13 cellular contexts compared by ENCODE assay signal in the genomic region with DNA sequence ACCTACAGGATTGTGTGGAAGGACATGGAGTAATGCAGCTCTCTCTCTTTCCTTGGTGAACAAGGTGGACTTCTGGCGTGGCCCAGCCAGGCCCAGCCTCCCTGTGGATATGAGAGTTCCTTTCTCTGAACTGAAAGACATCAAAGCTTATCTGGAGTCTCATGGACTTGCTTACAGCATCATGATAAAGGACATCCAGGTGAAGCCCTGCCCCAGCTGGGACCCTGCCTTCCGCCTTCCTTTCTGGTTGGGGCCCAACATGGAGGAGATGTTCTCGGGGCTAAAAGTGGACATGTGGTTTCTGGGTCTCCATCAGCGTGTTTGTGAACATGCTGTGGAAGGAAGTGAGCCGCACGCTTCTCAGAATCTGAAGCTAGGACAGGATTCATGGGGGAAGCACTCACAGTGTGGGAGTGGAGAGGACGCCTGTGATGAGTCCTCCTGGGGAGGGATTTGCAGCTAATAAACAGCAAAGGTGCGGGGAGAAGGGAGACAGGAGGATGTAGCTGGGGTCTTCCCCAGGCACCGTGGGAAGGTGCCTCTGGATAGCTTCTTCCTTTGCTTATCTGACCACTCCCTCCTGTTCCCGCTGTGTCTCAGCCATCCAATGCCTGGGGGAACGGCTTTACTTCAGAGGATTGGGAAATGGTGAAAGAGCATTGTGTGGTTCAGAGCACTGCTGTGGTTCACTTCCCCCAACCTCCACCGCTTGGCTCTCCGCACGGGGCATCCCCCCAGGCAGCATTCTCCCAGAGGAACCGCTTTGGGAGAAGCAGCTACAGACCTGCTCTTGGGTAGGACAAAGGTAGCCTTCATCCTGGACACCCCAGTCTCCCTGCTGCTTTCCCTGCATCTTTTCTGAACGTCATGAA. TPM values are rescaled to one million over a fixed set of nuclear protein-coding genes. Genes with fewer than 3 reads are reported as not detected.
DNase-seq lines count a peak whose midpoint lies in the region; ATAC-seq and TF ChIP-seq lines count a peak whose summit lies in the region.
"Had no signal": no experiment of that assay in that cellular context is flagged by ENCODE, and none has a peak within 500 bp of the region (broad histone marks: within the 10 kb centered on the region; RNA-seq: fewer than 3 reads in every experiment).

No MANE protein-coding gene starts in this region.

- H2BK120ac ChIP-seq in trophoblast cell (ENCODE audit: insufficient read depth, low read length, poor library complexity) = peak overlapping the region; percentile 9

- no peak overlapping the region for H3K4me3 Mint-ChIP-seq in stimulated activated naive B cell treated with anti-CD40 and anti-IgM and Interleukin-4, amounts not matched to agents 10 μg/mL and 1 μg/mL and 100 μg/mL, for 72 hours

- peak overlapping the region; percentile 95 for H4K91ac ChIP-seq in trophoblast cell (ENCODE audit: low read depth, low read length)

- peak overlapping the region; percentile 50 for H3K18ac ChIP-seq in trophoblast cell (ENCODE audit: low read length)

- no peaks in the 10 kb centered on the region for H3K9me3 Mint-ChIP-seq in stimulated activated naive B cell treated with anti-CD40 and anti-IgM and Interleukin-4, amounts not matched to agents 10 μg/mL and 1 μg/mL and 100 μg/mL, for 72 hours

- no peak for TF ChIP-seq POLR2A in esophagus squamous epithelium (IDR thresholded peaks at IDR 0.05)
- TF ChIP-seq POLR2A in stomach (IDR thresholded peaks at IDR 0.05) = no peak

- peak overlapping the region; percentile 44 for H3K4me3 ChIP-seq in GM12865 (ENCODE audit: low read depth, low read length)
- H3K4me3 ChIP-seq in esophagus squamous epithelium = no peak overlapping the region
- no peak overlapping the region for H3K4me3 ChIP-seq in trophoblast cell (ENCODE audit: low read depth, low read length)
- no peak overlapping the region for H3K4me3 ChIP-seq in stomach
- H3K4me3 ChIP-seq: thoracic aorta had no signal

- H3K4me1 Mint-ChIP-seq in stimulated activated naive B cell treated with anti-CD40 and anti-IgM and Interleukin-4, amounts not matched to agents 10 μg/mL and 1 μg/mL and 100 μg/mL, for 72 hours = no peaks in the 10 kb centered on the region

- peak overlapping the region; percentile 84 for H2BK12ac ChIP-seq in trophoblast cell (ENCODE audit: low read length)

- no peak for TF ChIP-seq EP300 in stomach (IDR thresholded peaks at IDR 0.05)

- H3K27ac Mint-ChIP-seq in stimulated activated naive B cell treated with anti-CD40 and anti-IgM and Interleukin-4, amounts not matched to agents 10 μg/mL and 1 μg/mL and 100 μg/mL, for 72 hours = no peak overlapping the region

- intact Hi-C loops in esophagus squamous epithelium (cut with DNase I) (no loop called here), stomach (cut with DNase I; ENCODE audit: low total_unique reads) (no loop called here)

- no peak overlapping the region for H3K9ac ChIP-seq in trophoblast cell (ENCODE audit: low read length)

- H2AK5ac ChIP-seq in trophoblast cell (ENCODE audit: low read length) = peak overlapping the region; percentile 11

- H3K27me3 ChIP-seq in esophagus squamous epithelium = peaks cover 0 to 14% (median 0%) of the 10 kb centered on the region in 4 donors
- H3K27me3 ChIP-seq in trophoblast cell (ENCODE audit: insufficient read depth, low read length) = no peaks in the 10 kb centered on the region
- H3K27me3 ChIP-seq in stomach = no peaks in the 10 kb centered on the region

- no peak overlapping the region for H4K12ac ChIP-seq in trophoblast cell (ENCODE audit: low read depth, low read length)

- H3K4ac ChIP-seq in trophoblast cell (ENCODE audit: low read depth, low read length) = peak overlapping the region; percentile 21

- DNase-seq in GM12865 (ENCODE audit: low read depth) (peak; percentile 64), NCI-H748 treated with DMSO at 0.1 percent for 48 hours (lab: John Stamatoyannopoulos, UW) (peak; percentile 28), esophagus squamous epithelium (lab: John Stamatoyannopoulos, UW) (no peak), trophoblast cell (peak; percentile 61 to 74), stomach (no peak), DMS153 treated with DMSO at 0.1 percent for 48 hours (lab: John Stamatoyannopoulos, UW; ENCODE audit: unreplicated experiment) (no peak)
- DNase-seq in stimulated activated naive B cell treated with anti-CD40 and anti-IgM and Interleukin-4, amounts not matched to agents 10 μg/mL and 1 μg/mL and 100 μg/mL, for 72 hours = no peak
- DNase-seq: activated CD4-positive, alpha-beta T cell treated with anti-CD3 and anti-CD28 coated beads for 4 hours; NCI-H510A had no signal

- no peak for ATAC-seq in stimulated activated naive B cell treated with anti-CD40 and anti-IgM and Interleukin-4, amounts not matched to agents 10 μg/mL and 1 μg/mL and 100 μg/mL, for 72 hours (replicated peaks)
- no peak for ATAC-seq in GM19035 (IDR thresholded peaks at IDR 0.05; ENCODE audit: unreplicated experiment)

- peak overlapping the region; percentile 29 for H3K14ac ChIP-seq in trophoblast cell (ENCODE audit: low read length)

- H4K8ac ChIP-seq in trophoblast cell (ENCODE audit: low read depth, low read length) = peak overlapping the region; percentile 51

- no peak overlapping the region for H2AFZ ChIP-seq in trophoblast cell (ENCODE audit: insufficient read depth, low read length, poor library complexity)

- peaks cover 40% of the 10 kb centered on the region for H3K79me1 ChIP-seq in trophoblast cell (ENCODE audit: low read length)

- H3K79me2 ChIP-seq in trophoblast cell (ENCODE audit: control insufficient read depth, insufficient read depth, low read length, poor library complexity) = peaks cover 3% of the 10 kb centered on the region

- peak overlapping the region; percentile 29 for H3K4me2 ChIP-seq in trophoblast cell (ENCODE audit: low read length)

- peak overlapping the region; percentile 13 to 72 (median 56) for H3K27ac ChIP-seq in esophagus squamous epithelium
- peak overlapping the region; percentile 53 for H3K27ac ChIP-seq in trophoblast cell (ENCODE audit: low read depth, low read length)
- no peak overlapping the region for H3K27ac ChIP-seq in stomach
- H3K27ac ChIP-seq: thoracic aorta had no signal

- H3K36me3 ChIP-seq in esophagus squamous epithelium = no peaks in the 10 kb centered on the region
- H3K36me3 ChIP-seq in trophoblast cell (ENCODE audit: control insufficient read depth in 1 of 2, insufficient read depth in 2 of 2, low read length in 2 of 2) = no peaks in the 10 kb centered on the region
- no peaks in the 10 kb centered on the region for H3K36me3 ChIP-seq in stomach
- H3K36me3 ChIP-seq: thoracic aorta had no signal

- H3K27me3 Mint-ChIP-seq in stimulated activated naive B cell treated with anti-CD40 and anti-IgM and Interleukin-4, amounts not matched to agents 10 μg/mL and 1 μg/mL and 100 μg/mL, for 72 hours = peaks cover 23 to 26% of the 10 kb centered on the region in 2 donors

- H3K4me1 ChIP-seq in esophagus squamous epithelium (peaks cover 0 to 35% (median 15%) of the 10 kb centered on the region in 3 donors), trophoblast cell (ENCODE audit: control insufficient read depth in 1 of 2, insufficient read depth in 2 of 2, low read length in 2 of 2) (peaks cover 36 to 37% of the 10 kb centered on the region in 2 experiments), stomach (peaks cover 0 to 19% (median 10%) of the 10 kb centered on the region in 4 donors)

- TF ChIP-seq CTCF in GM12865 (IDR thresholded peaks at IDR 0.05; ENCODE audit: insufficient read depth, low read depth, low read length, missing control alignments) = no peak
- no peak for TF ChIP-seq CTCF in esophagus squamous epithelium (IDR thresholded peaks at IDR 0.05)
- TF ChIP-seq CTCF in stomach (IDR thresholded peaks at IDR 0.05) = no peak

- no peak overlapping the region for H3K23ac ChIP-seq in trophoblast cell (ENCODE audit: low read length)

- H3K9me3 ChIP-seq in esophagus squamous epithelium (no peaks in the 10 kb centered on the region), trophoblast cell (ENCODE audit: insufficient read depth, low read depth, low read length) (peaks cover 2% of the 10 kb centered on the region), stomach (no peaks in the 10 kb centered on the region)
- H3K9me3 ChIP-seq: thoracic aorta had no signal

- 29 to 44% methylated on average over 11 to 15 of the region's 16 CpGs for WGBS in esophagus squamous epithelium, 2 donors
- WGBS in trophoblast cell (ENCODE audit: extremely low coverage, insufficient coverage, insufficient read length) = no CpG with 5 or more reads among the region's 16 CpGs
- 67 to 74% (median 67%) methylated on average over 16 of the region's 16 CpGs for WGBS in stomach, 5 donors

- H2BK5ac ChIP-seq in trophoblast cell (ENCODE audit: low read depth, low read length, poor library complexity) = peak overlapping the region; percentile 70

- H3K36me3 Mint-ChIP-seq in stimulated activated naive B cell treated with anti-CD40 and anti-IgM and Interleukin-4, amounts not matched to agents 10 μg/mL and 1 μg/mL and 100 μg/mL, for 72 hours = no peaks in the 10 kb centered on the region

RNA-seq across cellular contexts. Expression of a gene that starts 5.5 kb away (rescaled TPM):
- total RNA-seq in esophagus squamous epithelium (not detected), stomach (not detected)
- polyA plus RNA-seq in trophoblast cell (2013) = 0.07 and 0.32 TPM in 2 replicates
- polyA plus RNA-seq in stomach = under 1 TPM in 1 of 3 donors, not detected in 2; 0.48 TPM
- total RNA-seq: bronchial epithelial cell, G401, thoracic aorta had no signal

RNA-seq across cellular contexts. Expression of a gene that starts 30.1 kb away (rescaled TPM):
- not detected for total RNA-seq in esophagus squamous epithelium
- 0.14 TPM in 2 replicates for polyA plus RNA-seq in trophoblast cell (2013)
- total RNA-seq in stomach = not detected
- 10 to 100 TPM in 1 of 3 donors, 1 to 10 TPM in 2; 1.7 to 17.3 (median 5.5) TPM for polyA plus RNA-seq in stomach
- total RNA-seq: bronchial epithelial cell, G401 had no signal

RNA-seq across cellular contexts. Expression of a gene that starts 57.2 kb away (rescaled TPM):
- total RNA-seq in esophagus squamous epithelium = 10 to 100 TPM in 2 of 4 donors, 1 to 10 TPM in 2; 5.3 to 12.3 (median 9.6) TPM
- polyA plus RNA-seq in trophoblast cell (2013) = 2.5 and 3.8 TPM in 2 replicates
- not detected for total RNA-seq in stomach
- under 1 TPM in 2 of 3 donors, not detected in 1; 0.12 to 0.90 TPM for polyA plus RNA-seq in stomach
- total RNA-seq: G401, thoracic aorta had no signal

Comparison
In these comparisons a context has a peak if more than half of its experiments do, and no peak if none do; other contexts are left out.
1. DNase-seq: peak in GM12865 (single experiment), NCI-H748 treated with DMSO at 0.1 percent for 48 hours (single experiment) and trophoblast cell (2 of 2); none in esophagus squamous epithelium (single experiment), stomach (single experiment), stimulated activated naive B cell treated with anti-CD40 and anti-IgM and Interleukin-4, amounts not matched to agents 10 μg/mL and 1 μg/mL and 100 μg/mL, for 72 hours (single experiment) and DMS153 treated with DMSO at 0.1 percent for 48 hours (single experiment).
2. H3K27ac ChIP-seq: peak in esophagus squamous epithelium (4 of 4) and trophoblast cell (single experiment); none in stomach (0 of 5).